13 cellular contexts compared by ENCODE assay signal in genomic region chr22:33803371-33803770, GRCh38.
DNase-seq lines count a peak whose midpoint lies in the region; ATAC-seq and TF ChIP-seq lines count a peak whose summit lies in the region.
"Had no signal": no experiment of that assay in that cellular context is flagged by ENCODE, and none has a peak within 500 bp of the region (broad histone marks: within the 10 kb centered on the region; RNA-seq: fewer than 3 reads in every experiment).

No MANE protein-coding gene starts in this region.

- H3K27ac Mint-ChIP-seq in MCF 10A (ENCODE audit: low read depth, unreplicated experiment), result no peak overlapping the region
- no peak overlapping the region for H3K27ac Mint-ChIP-seq in stimulated activated naive B cell treated with anti-CD40 and anti-IgM and Interleukin-4, amounts not matched to agents 10 μg/mL and 1 μg/mL and 100 μg/mL, for 72 hours

- no peak overlapping the region for H3K4me2 ChIP-seq in mammary epithelial cell (ENCODE audit: insufficient read depth, low read depth, low read length)
- H3K4me2 ChIP-seq: KMS-11 had no signal

- POLR2A ChIA-PET in MCF 10A (lab: Yijun Ruan, JAX), result interaction anchor here (0.7 to 0.9 kb wide), 2 partner anchors 8 to 16 kb away, joined by 3 to 4 read pairs; no protein-coding TSS in a partner anchor

- H3K36me3 ChIP-seq in mammary epithelial cell (ENCODE audit: insufficient read depth, low read length), result no peaks in the 10 kb centered on the region
- no peaks in the 10 kb centered on the region for H3K36me3 ChIP-seq in mucosa of descending colon (ENCODE audit: low read depth)
- no peaks in the 10 kb centered on the region for H3K36me3 ChIP-seq in vagina

- peaks cover 15% of the 10 kb centered on the region for H3K4me1 Mint-ChIP-seq in MCF 10A (ENCODE audit: insufficient read depth, unreplicated experiment)
- H3K4me1 Mint-ChIP-seq in stimulated activated naive B cell treated with anti-CD40 and anti-IgM and Interleukin-4, amounts not matched to agents 10 μg/mL and 1 μg/mL and 100 μg/mL, for 72 hours, result peaks cover 4 to 14% of the 10 kb centered on the region in 2 donors

- H3K4me1 ChIP-seq in mammary epithelial cell (ENCODE audit: insufficient read depth, low read length) (no peaks in the 10 kb centered on the region), mucosa of descending colon (ENCODE audit: low read depth) (peaks cover 5% of the 10 kb centered on the region), vagina (peaks cover 53% of the 10 kb centered on the region)

- H3K9ac ChIP-seq in mammary epithelial cell (ENCODE audit: insufficient read depth, low read length), result no peak overlapping the region
- H3K9ac ChIP-seq: KMS-11 had no signal

- H2AFZ ChIP-seq in mammary epithelial cell (ENCODE audit: low read depth, low read length), result no peak overlapping the region

- dilution Hi-C loops in mammary epithelial cell (cut with HindIII; ENCODE audit: low sequenced_read_pairs), result no loop called here

- no peak overlapping the region for H3K4me3 ChIP-seq in mammary epithelial cell (replicated peaks in 1 of 3; ENCODE audit: insufficient read depth in 1 of 3, low read depth in 2 of 3, low read length in 3 of 3)
- no peak overlapping the region for H3K4me3 ChIP-seq in mucosa of descending colon
- no peak overlapping the region for H3K4me3 ChIP-seq in vagina

- H3K27me3 Mint-ChIP-seq in MCF 10A (ENCODE audit: insufficient read depth, unreplicated experiment), result no peaks in the 10 kb centered on the region
- H3K27me3 Mint-ChIP-seq in stimulated activated naive B cell treated with anti-CD40 and anti-IgM and Interleukin-4, amounts not matched to agents 10 μg/mL and 1 μg/mL and 100 μg/mL, for 72 hours, result no peaks in the 10 kb centered on the region

- H3K9me3 Mint-ChIP-seq in MCF 10A (ENCODE audit: unreplicated experiment), result no peaks in the 10 kb centered on the region
- peaks cover 13 to 23% of the 10 kb centered on the region in 2 donors for H3K9me3 Mint-ChIP-seq in stimulated activated naive B cell treated with anti-CD40 and anti-IgM and Interleukin-4, amounts not matched to agents 10 μg/mL and 1 μg/mL and 100 μg/mL, for 72 hours

- H3K27me3 ChIP-seq in mammary epithelial cell (ENCODE audit: insufficient read depth, low read length), result no peaks in the 10 kb centered on the region
- H3K27me3 ChIP-seq in vagina, result no peaks in the 10 kb centered on the region

- no peaks in the 10 kb centered on the region for H3K36me3 Mint-ChIP-seq in MCF 10A (ENCODE audit: insufficient read depth, unreplicated experiment)
- peaks cover 4 to 17% of the 10 kb centered on the region in 2 donors for H3K36me3 Mint-ChIP-seq in stimulated activated naive B cell treated with anti-CD40 and anti-IgM and Interleukin-4, amounts not matched to agents 10 μg/mL and 1 μg/mL and 100 μg/mL, for 72 hours

- DNase-seq in mammary epithelial cell (peak; percentile 75), MCF 10A (ENCODE audit: unreplicated experiment) (no peak), dedifferentiated amniotic fluid mesenchymal stem cell (ENCODE audit: extremely low spot score) (peak; percentile 93), mucosa of descending colon (no peak), vagina (ENCODE audit: extremely low spot score in 2 of 2) (peak in 1 of 2 donors; percentile 90), NCI-H526 (lab: John Stamatoyannopoulos, UW) (no peak)
- no peak for DNase-seq in stimulated activated naive B cell treated with anti-CD40 and anti-IgM and Interleukin-4, amounts not matched to agents 10 μg/mL and 1 μg/mL and 100 μg/mL, for 72 hours
- DNase-seq: activated naive CD4-positive, alpha-beta T cell; NCI-H345; SHP77 treated with DMSO at 0.1 percent for 48 hours had no signal

- H3K79me2 ChIP-seq in mammary epithelial cell (ENCODE audit: insufficient read depth, low read length), result no peaks in the 10 kb centered on the region

- BruUV-seq in mammary epithelial cell (replicated peaks; lab: Mats Ljungman, UMichigan) (no TSS peak), MCF 10A (replicated peaks; lab: Mats Ljungman, UMichigan) (no TSS peak)

- CTCF ChIA-PET in mammary epithelial cell (lab: Charles Lee; ENCODE audit: low non-redundant PET) (no interaction called here), MCF 10A (lab: Yijun Ruan, JAX) (interaction anchor here (0.6 to 1.0 kb wide), 3 partner anchors 94 to 1354 kb away, joined by 3 read pairs; no protein-coding TSS in a partner anchor)

- H3K4me3 Mint-ChIP-seq in MCF 10A (ENCODE audit: unreplicated experiment), result no peak overlapping the region
- no peak overlapping the region for H3K4me3 Mint-ChIP-seq in stimulated activated naive B cell treated with anti-CD40 and anti-IgM and Interleukin-4, amounts not matched to agents 10 μg/mL and 1 μg/mL and 100 μg/mL, for 72 hours

- ATAC-seq in mucosa of descending colon, result peak; percentile 44
- no peak for ATAC-seq in stimulated activated naive B cell treated with anti-CD40 and anti-IgM and Interleukin-4, amounts not matched to agents 10 μg/mL and 1 μg/mL and 100 μg/mL, for 72 hours (replicated peaks)
- no peak for ATAC-seq in HG03442 (IDR thresholded peaks at IDR 0.05; ENCODE audit: unreplicated experiment)
- ATAC-seq: activated CD4-positive, CD25-positive, alpha-beta regulatory T cell treated with anti-CD3 and anti-CD28 coated beads, Interleukin-2, amount 50 U/mL, for 24 hours had no signal

- intact Hi-C loops in mammary epithelial cell (cut with micrococcal nuclease), result no loop called here
- intact Hi-C loops in MCF 10A (cut with micrococcal nuclease), result no loop called here
- intact Hi-C loops in mucosa of descending colon (cut with DNase I, micrococcal nuclease), result no loop called here
- intact Hi-C loops in vagina (cut with DNase I), result no loop called here

- H3K27ac ChIP-seq in mammary epithelial cell (ENCODE audit: insufficient read depth, low read depth, low read length), result no peak overlapping the region
- H3K27ac ChIP-seq in vagina, result peak overlapping the region; percentile 82
- H3K27ac ChIP-seq: KMS-11 had no signal

- no peak for TF ChIP-seq POLR2A in vagina (IDR thresholded peaks at IDR 0.05)

- H3K9me3 ChIP-seq in mammary epithelial cell (replicated peaks; ENCODE audit: insufficient read depth, low read length) (peaks cover 14% of the 10 kb centered on the region), mucosa of descending colon (no peaks in the 10 kb centered on the region), vagina (no peaks in the 10 kb centered on the region)

- in situ Hi-C loops in mammary epithelial cell (cut with MboI; ENCODE audit: low sequenced_read_pairs in 2 of 2), result no loop called here

- WGBS in mammary epithelial cell (ENCODE audit: low coverage, missing lambda C conversion rate), result 73% methylated on average over 4 of the region's 4 CpGs

- no peaks in the 10 kb centered on the region for H4K20me1 ChIP-seq in mammary epithelial cell (ENCODE audit: insufficient read depth, low read length)

- TF ChIP-seq CTCF in mammary epithelial cell (conservative IDR thresholded peaks at IDR 0.05 in 1 of 2, IDR thresholded peaks at IDR 0.05 in 1 of 2; ENCODE audit: extremely low read depth in 1 of 2, insufficient read depth in 1 of 2, low read depth in 1 of 2, low read length in 2 of 2), result no peak
- TF ChIP-seq CTCF in MCF 10A (IDR thresholded peaks at IDR 0.05; ENCODE audit: unreplicated experiment), result no peak
- no peak for TF ChIP-seq CTCF in mucosa of descending colon (IDR thresholded peaks at IDR 0.05)
- TF ChIP-seq CTCF in vagina (IDR thresholded peaks at IDR 0.05), result no peak

Comparison
In these comparisons a context has a peak if more than half of its experiments do, and no peak if none do; other contexts are left out.
1. DNase-seq: peak in mammary epithelial cell (single experiment) and dedifferentiated amniotic fluid mesenchymal stem cell (single experiment); none in MCF 10A (single experiment), mucosa of descending colon (0 of 3), stimulated activated naive B cell treated with anti-CD40 and anti-IgM and Interleukin-4, amounts not matched to agents 10 μg/mL and 1 μg/mL and 100 μg/mL, for 72 hours (single experiment) and NCI-H526 (0 of 2).